ENCODE assay signal across 29 cellular contexts in the genomic region with DNA sequence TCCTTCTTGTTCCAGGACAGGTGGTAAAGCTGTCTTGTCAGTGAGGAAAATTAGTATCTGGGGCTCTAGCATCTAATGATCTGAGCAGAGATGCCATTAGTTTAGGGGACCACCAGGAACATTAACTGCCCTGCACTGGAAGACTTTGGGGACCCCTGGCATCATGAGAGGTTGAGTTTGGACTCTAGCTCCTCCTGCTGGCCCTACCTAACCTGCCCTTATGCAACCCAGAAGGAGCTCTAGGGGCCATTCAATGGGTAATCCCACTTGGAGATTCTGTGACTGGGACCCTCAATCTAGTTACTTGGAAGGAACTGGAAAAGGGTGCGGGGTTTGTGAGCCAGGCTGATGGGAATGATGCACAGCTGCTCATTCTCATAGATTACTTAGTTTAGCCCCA.
DNase-seq lines count a peak whose midpoint lies in the region; ATAC-seq and TF ChIP-seq lines count a peak whose summit lies in the region.
"Had no signal": no experiment of that assay in that cellular context is flagged by ENCODE, and none has a peak within 500 bp of the region (broad histone marks: within the 10 kb centered on the region; RNA-seq: fewer than 3 reads in every experiment).

No MANE protein-coding gene starts in this region.

- H3K9me3 ChIP-seq in BE2C (no peaks in the 10 kb centered on the region; the same call in 1 of the 2 replicates), OCI-LY7 (ENCODE audit: low read length) (no peaks in the 10 kb centered on the region), PC-3 (ENCODE audit: low read length) (no peaks in the 10 kb centered on the region)
- H3K9me3 ChIP-seq: A549, spleen had no signal

- H3K27ac Mint-ChIP-seq in naive thymus-derived CD8-positive, alpha-beta T cell = no peak overlapping the region
- H3K27ac Mint-ChIP-seq: activated B cell treated with CpG ODN at 0.5 μM for 24 hours; activated naive CD4-positive, alpha-beta T cell treated with anti-CD3 and anti-CD28 coated beads for 36 hours; IgD-negative memory B cell; naive B cell; type B pancreatic cell had no signal

- no peak overlapping the region for H3K27ac ChIP-seq in OCI-LY7 (ENCODE audit: low read depth, low read length, poor library complexity, severe bottlenecking)
- H3K27ac ChIP-seq in PC-3 (ENCODE audit: low read length) = no peak overlapping the region
- H3K27ac ChIP-seq: A549, dorsolateral prefrontal cortex, spleen had no signal

- H3K36me3 ChIP-seq in BE2C (no peaks in the 10 kb centered on the region), OCI-LY7 (ENCODE audit: insufficient read depth, low read length) (no peaks in the 10 kb centered on the region), PC-3 (ENCODE audit: low read depth, low read length) (no peaks in the 10 kb centered on the region)
- H3K36me3 ChIP-seq: spleen had no signal

- H2AFZ ChIP-seq in OCI-LY7 (ENCODE audit: low read length) (no peak overlapping the region), PC-3 (ENCODE audit: low read length) (no peak overlapping the region)

- H3K9ac ChIP-seq in PC-3 (ENCODE audit: low read length) = no peak overlapping the region

- H3K4me1 ChIP-seq in BE2C (no peaks in the 10 kb centered on the region), OCI-LY7 (ENCODE audit: insufficient read depth, low read length, poor library complexity, severe bottlenecking) (no peaks in the 10 kb centered on the region), PC-3 (ENCODE audit: insufficient read depth, low read length) (no peaks in the 10 kb centered on the region)
- H3K4me1 ChIP-seq: A549, spleen had no signal

- H3K27me3 Mint-ChIP-seq in naive thymus-derived CD8-positive, alpha-beta T cell = peaks cover 0 to 3% (median 0%) of the 10 kb centered on the region in 5 donors
- H3K27me3 Mint-ChIP-seq: activated B cell treated with CpG ODN at 0.5 μM for 24 hours, brain, naive B cell had no signal

- H3K9me3 Mint-ChIP-seq in naive thymus-derived CD8-positive, alpha-beta T cell = peaks cover 0 to 5% (median 0%) of the 10 kb centered on the region in 9 donors
- H3K9me3 Mint-ChIP-seq: activated B cell treated with CpG ODN at 0.5 μM for 24 hours; activated naive CD4-positive, alpha-beta T cell treated with anti-CD3 and anti-CD28 coated beads for 36 hours; brain; IgD-negative memory B cell; naive B cell; type B pancreatic cell had no signal

- POLR2A ChIA-PET in OCI-LY7 (lab: Charles Lee) = interaction anchor here (0.6 to 0.7 kb wide), 2 partner anchors 15 to 1861 kb away, joined by 5 to 8 read pairs; no protein-coding TSS in a partner anchor
- POLR2A ChIA-PET in naive thymus-derived CD8-positive, alpha-beta T cell (lab: Charles Lee) = no interaction called here
- POLR2A ChIA-PET in PC-3 (lab: Charles Lee; ENCODE audit: unreplicated experiment) = no interaction called here

- no peak for ATAC-seq in naive thymus-derived CD8-positive, alpha-beta T cell
- ATAC-seq in PC-3 = no peak
- ATAC-seq: A549, left ventricle myocardium superior had no signal

- no peaks in the 10 kb centered on the region for H3K36me3 Mint-ChIP-seq in naive thymus-derived CD8-positive, alpha-beta T cell
- H3K36me3 Mint-ChIP-seq: IgD-negative memory B cell, naive B cell, type B pancreatic cell had no signal

- no peaks in the 10 kb centered on the region for H3K27me3 ChIP-seq in BE2C
- no peaks in the 10 kb centered on the region for H3K27me3 ChIP-seq in PC-3 (ENCODE audit: low read length)
- H3K27me3 ChIP-seq: dorsolateral prefrontal cortex, spleen had no signal

- H3K4me3 Mint-ChIP-seq in naive thymus-derived CD8-positive, alpha-beta T cell = no peak overlapping the region
- H3K4me3 Mint-ChIP-seq: activated B cell treated with CpG ODN at 0.5 μM for 24 hours; activated naive CD4-positive, alpha-beta T cell treated with anti-CD3 and anti-CD28 coated beads for 36 hours; brain; naive B cell; type B pancreatic cell had no signal

- no peaks in the 10 kb centered on the region for H3K9me2 ChIP-seq in OCI-LY7 (ENCODE audit: insufficient read depth, low read length)
- H3K9me2 ChIP-seq in PC-3 (replicated peaks; ENCODE audit: low read length) = no peaks in the 10 kb centered on the region

- H3K4me2 ChIP-seq in OCI-LY7 (ENCODE audit: low read length) = no peak overlapping the region
- H3K4me2 ChIP-seq in PC-3 (ENCODE audit: low read length) = no peak overlapping the region
- H3K4me2 ChIP-seq: A549 had no signal

- no peaks in the 10 kb centered on the region for H3K79me2 ChIP-seq in OCI-LY7 (ENCODE audit: insufficient read depth, low read depth, low read length)
- H3K79me2 ChIP-seq in PC-3 (ENCODE audit: low read length) = no peaks in the 10 kb centered on the region

- no peaks in the 10 kb centered on the region for H3F3A ChIP-seq in PC-3 (ENCODE audit: low read length, unreplicated experiment)

- BruUV-seq in OCI-LY7 (replicated peaks; lab: Mats Ljungman, UMichigan) (no TSS peak), PC-3 (replicated peaks; lab: Mats Ljungman, UMichigan) (no TSS peak)

- no peak for DNase-seq in BE2C
- DNase-seq in OCI-LY7 (ENCODE audit: low spot score) = no peak
- DNase-seq in foreskin fibroblast = no peak
- no peak for DNase-seq in inferior parietal cortex (ENCODE audit: extremely low spot score)
- DNase-seq in naive thymus-derived CD8-positive, alpha-beta T cell = no peak
- DNase-seq in activated CD4-positive, alpha-beta T cell treated with anti-CD3 and anti-CD28 coated beads, Interleukin-2, amount 50 U/mL, for 4 hours = no peak
- no peak for DNase-seq in PC-3
- DNase-seq: activated B cell treated with CpG ODN at 0.5 μM for 24 hours; activated naive CD4-positive, alpha-beta T cell treated with anti-CD3 and anti-CD28 coated beads for 36 hours; cerebellar nuclear complex; COR-L47; dorsolateral prefrontal cortex; GDM1; hypothalamus; left ventricle myocardium superior; naive B cell; NCI-H1105 treated with DMSO at 0.1 percent for 48 hours; NCI-H2029; NCI-H2227 treated with DMSO at 0.1 percent for 48 hours; NCI-H69; OCI-M1; retina; SHP77; spleen had no signal

- CTCF ChIA-PET in OCI-LY7 (lab: Charles Lee; ENCODE audit: unreplicated experiment) = interaction anchor here (0.5 kb wide), 1 partner anchor 1687 kb away, joined by 3 read pairs; no protein-coding TSS in a partner anchor
- CTCF ChIA-PET in PC-3 (lab: Charles Lee) = no interaction called here

- H3K4me3 ChIP-seq in BE2C (ENCODE audit: low read depth, low read length) = no peak overlapping the region
- H3K4me3 ChIP-seq in GM12875 (ENCODE audit: low read depth, low read length) = no peak overlapping the region
- H3K4me3 ChIP-seq in OCI-LY7 (ENCODE audit: low read depth, low read length, poor library complexity, severe bottlenecking) = no peak overlapping the region
- no peak overlapping the region for H3K4me3 ChIP-seq in foreskin fibroblast (ENCODE audit: low read depth in 1 of 2, low read length in 2 of 2)
- H3K4me3 ChIP-seq in PC-3 (ENCODE audit: low read length) = no peak overlapping the region
- H3K4me3 ChIP-seq: A549, dorsolateral prefrontal cortex, spleen had no signal

- peak; percentile 45 for TF ChIP-seq CTCF in BE2C (IDR thresholded peaks at IDR 0.05; ENCODE audit: low read depth, low read length)
- TF ChIP-seq CTCF in GM12875 (IDR thresholded peaks at IDR 0.05; ENCODE audit: borderline replicate concordance, insufficient read depth, low read depth, low read length) = peak; percentile 22; the same call in 1 of the 2 replicates
- peak; percentile 32; the same call in 1 of the 2 replicates for TF ChIP-seq CTCF in OCI-LY7 (conservative IDR thresholded peaks at IDR 0.05; ENCODE audit: low read length)
- peak; percentile 11 for TF ChIP-seq CTCF in foreskin fibroblast (IDR thresholded peaks at IDR 0.05; ENCODE audit: low read depth, low read length)
- no peak; the same call in 1 of the 2 replicates for TF ChIP-seq CTCF in PC-3 (conservative IDR thresholded peaks at IDR 0.05; ENCODE audit: low read depth, low read length)

- no peaks in the 10 kb centered on the region for H3K4me1 Mint-ChIP-seq in naive thymus-derived CD8-positive, alpha-beta T cell
- H3K4me1 Mint-ChIP-seq: activated B cell treated with CpG ODN at 0.5 μM for 24 hours, IgD-negative memory B cell, naive B cell had no signal

- no peaks in the 10 kb centered on the region; the same call in 1 of the 2 replicates for H4K20me1 ChIP-seq in OCI-LY7 (ENCODE audit: insufficient read depth, low read length)
- H4K20me1 ChIP-seq in PC-3 (ENCODE audit: low read length) = no peaks in the 10 kb centered on the region

- intact Hi-C loops in OCI-LY7 (cut with micrococcal nuclease; ENCODE audit: unreplicated experiment) (no loop called here), PC-3 (cut with micrococcal nuclease) (no loop called here)
